2 cellular contexts compared by ENCODE assay signal in the genomic region with DNA sequence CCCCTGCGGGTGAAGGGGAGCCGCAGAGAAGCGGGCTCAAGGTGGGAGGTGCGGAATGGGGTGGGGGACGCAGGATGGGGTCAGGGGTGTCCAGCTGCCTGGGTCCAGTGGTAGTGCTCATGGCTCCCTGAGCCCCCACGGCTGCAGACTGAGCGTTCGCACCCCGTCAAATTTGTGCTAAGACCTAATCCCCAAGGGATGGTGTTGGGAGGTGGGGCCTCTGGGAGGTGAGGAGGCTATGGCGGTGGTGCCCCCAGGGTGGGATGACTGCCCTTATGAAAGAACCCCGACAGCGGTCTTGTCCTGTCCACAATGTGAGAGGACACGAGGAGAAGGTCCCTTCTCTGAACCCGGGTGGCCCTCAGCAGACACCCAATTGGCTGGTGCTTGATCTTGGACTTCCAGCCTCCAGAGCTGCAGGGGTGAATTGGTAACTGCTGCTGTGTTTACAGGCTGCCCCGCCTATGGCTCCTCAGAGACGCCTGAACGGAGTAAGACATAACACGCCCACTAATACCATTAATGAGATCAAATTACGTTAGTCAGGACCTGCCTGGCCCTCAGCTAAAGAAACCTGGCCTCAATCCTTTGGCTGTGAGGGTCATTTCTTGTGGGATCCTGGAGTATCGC.
TF ChIP-seq lines count a peak whose summit lies in the region.

No MANE protein-coding gene starts in this region.

TF ChIP-seq in IMR-90, 13 proteins besides CTCF, POLR2A, EP300 and RAD21:
- TF ChIP-seq MAZ (IDR thresholded peaks at IDR 0.05; ENCODE audit: borderline replicate concordance, low read depth, low read length): no peak
- TF ChIP-seq BHLHE40 (IDR thresholded peaks at IDR 0.05; ENCODE audit: low read depth, low read length): no peak
- no peak for TF ChIP-seq SMC3 (IDR thresholded peaks at IDR 0.05; ENCODE audit: low read depth, low read length)
- TF ChIP-seq CEBPB (IDR thresholded peaks at IDR 0.05; ENCODE audit: low read depth, low read length): no peak
- no peak for TF ChIP-seq RFX5 (IDR thresholded peaks at IDR 0.05; ENCODE audit: low read depth, low read length)
- no peak for TF ChIP-seq MAFK (IDR thresholded peaks at IDR 0.05; ENCODE audit: low read depth, low read length)
- TF ChIP-seq CHD1 (IDR thresholded peaks at IDR 0.05; ENCODE audit: low read depth, low read length): no peak
- no peak for TF ChIP-seq NFE2L2 (IDR thresholded peaks at IDR 0.05; ENCODE audit: low read depth, low read length)
- no peak for TF ChIP-seq MXI1 (IDR thresholded peaks at IDR 0.05; ENCODE audit: borderline replicate concordance, low read depth, low read length)
- TF ChIP-seq FOS (IDR thresholded peaks at IDR 0.05; ENCODE audit: low read depth, low read length): no peak
- TF ChIP-seq RCOR1 (IDR thresholded peaks at IDR 0.05; ENCODE audit: insufficient replicate concordance, low read length): no peak
- TF ChIP-seq, protein P1, sequence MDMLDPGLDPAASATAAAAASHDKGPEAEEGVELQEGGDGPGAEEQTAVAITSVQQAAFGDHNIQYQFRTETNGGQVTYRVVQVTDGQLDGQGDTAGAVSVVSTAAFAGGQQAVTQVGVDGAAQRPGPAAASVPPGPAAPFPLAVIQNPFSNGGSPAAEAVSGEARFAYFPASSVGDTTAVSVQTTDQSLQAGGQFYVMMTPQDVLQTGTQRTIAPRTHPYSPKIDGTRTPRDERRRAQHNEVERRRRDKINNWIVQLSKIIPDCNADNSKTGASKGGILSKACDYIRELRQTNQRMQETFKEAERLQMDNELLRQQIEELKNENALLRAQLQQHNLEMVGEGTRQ (IDR thresholded peaks at IDR 0.05; ENCODE audit: low read depth, low read length): no peak
- TF ChIP-seq, protein P2, sequence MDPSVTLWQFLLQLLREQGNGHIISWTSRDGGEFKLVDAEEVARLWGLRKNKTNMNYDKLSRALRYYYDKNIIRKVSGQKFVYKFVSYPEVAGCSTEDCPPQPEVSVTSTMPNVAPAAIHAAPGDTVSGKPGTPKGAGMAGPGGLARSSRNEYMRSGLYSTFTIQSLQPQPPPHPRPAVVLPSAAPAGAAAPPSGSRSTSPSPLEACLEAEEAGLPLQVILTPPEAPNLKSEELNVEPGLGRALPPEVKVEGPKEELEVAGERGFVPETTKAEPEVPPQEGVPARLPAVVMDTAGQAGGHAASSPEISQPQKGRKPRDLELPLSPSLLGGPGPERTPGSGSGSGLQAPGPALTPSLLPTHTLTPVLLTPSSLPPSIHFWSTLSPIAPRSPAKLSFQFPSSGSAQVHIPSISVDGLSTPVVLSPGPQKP (IDR thresholded peaks at IDR 0.05; ENCODE audit: borderline replicate concordance, low read depth, low read length): no peak

TF ChIP-seq in WTC11, 78 proteins besides CTCF, POLR2A, EP300 and RAD21:
- TF ChIP-seq ZBTB21 (CRISPR knock-in tag; IDR thresholded peaks at IDR 0.05; ENCODE audit: borderline replicate concordance): no peak
- no peak for TF ChIP-seq FOXP1 (CRISPR knock-in tag; IDR thresholded peaks at IDR 0.05; ENCODE audit: borderline replicate concordance)
- TF ChIP-seq, protein P3, sequence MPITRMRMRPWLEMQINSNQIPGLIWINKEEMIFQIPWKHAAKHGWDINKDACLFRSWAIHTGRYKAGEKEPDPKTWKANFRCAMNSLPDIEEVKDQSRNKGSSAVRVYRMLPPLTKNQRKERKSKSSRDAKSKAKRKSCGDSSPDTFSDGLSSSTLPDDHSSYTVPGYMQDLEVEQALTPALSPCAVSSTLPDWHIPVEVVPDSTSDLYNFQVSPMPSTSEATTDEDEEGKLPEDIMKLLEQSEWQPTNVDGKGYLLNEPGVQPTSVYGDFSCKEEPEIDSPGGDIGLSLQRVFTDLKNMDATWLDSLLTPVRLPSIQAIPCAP (CRISPR knock-in tag; IDR thresholded peaks at IDR 0.05): no peak
- TF ChIP-seq RELA (CRISPR knock-in tag; IDR thresholded peaks at IDR 0.05; ENCODE audit: borderline replicate concordance): no peak
- TF ChIP-seq SOX15 (CRISPR knock-in tag; IDR thresholded peaks at IDR 0.05): no peak
- TF ChIP-seq ELF4 (CRISPR knock-in tag; IDR thresholded peaks at IDR 0.05; ENCODE audit: low read depth): no peak
- TF ChIP-seq, protein P4, sequence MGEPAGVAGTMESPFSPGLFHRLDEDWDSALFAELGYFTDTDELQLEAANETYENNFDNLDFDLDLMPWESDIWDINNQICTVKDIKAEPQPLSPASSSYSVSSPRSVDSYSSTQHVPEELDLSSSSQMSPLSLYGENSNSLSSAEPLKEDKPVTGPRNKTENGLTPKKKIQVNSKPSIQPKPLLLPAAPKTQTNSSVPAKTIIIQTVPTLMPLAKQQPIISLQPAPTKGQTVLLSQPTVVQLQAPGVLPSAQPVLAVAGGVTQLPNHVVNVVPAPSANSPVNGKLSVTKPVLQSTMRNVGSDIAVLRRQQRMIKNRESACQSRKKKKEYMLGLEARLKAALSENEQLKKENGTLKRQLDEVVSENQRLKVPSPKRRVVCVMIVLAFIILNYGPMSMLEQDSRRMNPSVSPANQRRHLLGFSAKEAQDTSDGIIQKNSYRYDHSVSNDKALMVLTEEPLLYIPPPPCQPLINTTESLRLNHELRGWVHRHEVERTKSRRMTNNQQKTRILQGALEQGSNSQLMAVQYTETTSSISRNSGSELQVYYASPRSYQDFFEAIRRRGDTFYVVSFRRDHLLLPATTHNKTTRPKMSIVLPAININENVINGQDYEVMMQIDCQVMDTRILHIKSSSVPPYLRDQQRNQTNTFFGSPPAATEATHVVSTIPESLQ (CRISPR knock-in tag; IDR thresholded peaks at IDR 0.05): no peak
- no peak for TF ChIP-seq NR2C2 (CRISPR knock-in tag; IDR thresholded peaks at IDR 0.05)
- TF ChIP-seq HMGA2 (CRISPR knock-in tag; IDR thresholded peaks at IDR 0.05): no peak
- no peak for TF ChIP-seq NR1H2 (CRISPR knock-in tag; IDR thresholded peaks at IDR 0.05)
- TF ChIP-seq GABPB1 (CRISPR knock-in tag; IDR thresholded peaks at IDR 0.05): no peak
- TF ChIP-seq FOXK1 (CRISPR knock-in tag; IDR thresholded peaks at IDR 0.05): no peak
- no peak for TF ChIP-seq CREM (CRISPR knock-in tag; IDR thresholded peaks at IDR 0.05)
- TF ChIP-seq ZNF423 (CRISPR knock-in tag; IDR thresholded peaks at IDR 0.05): no peak
- TF ChIP-seq, protein P5, sequence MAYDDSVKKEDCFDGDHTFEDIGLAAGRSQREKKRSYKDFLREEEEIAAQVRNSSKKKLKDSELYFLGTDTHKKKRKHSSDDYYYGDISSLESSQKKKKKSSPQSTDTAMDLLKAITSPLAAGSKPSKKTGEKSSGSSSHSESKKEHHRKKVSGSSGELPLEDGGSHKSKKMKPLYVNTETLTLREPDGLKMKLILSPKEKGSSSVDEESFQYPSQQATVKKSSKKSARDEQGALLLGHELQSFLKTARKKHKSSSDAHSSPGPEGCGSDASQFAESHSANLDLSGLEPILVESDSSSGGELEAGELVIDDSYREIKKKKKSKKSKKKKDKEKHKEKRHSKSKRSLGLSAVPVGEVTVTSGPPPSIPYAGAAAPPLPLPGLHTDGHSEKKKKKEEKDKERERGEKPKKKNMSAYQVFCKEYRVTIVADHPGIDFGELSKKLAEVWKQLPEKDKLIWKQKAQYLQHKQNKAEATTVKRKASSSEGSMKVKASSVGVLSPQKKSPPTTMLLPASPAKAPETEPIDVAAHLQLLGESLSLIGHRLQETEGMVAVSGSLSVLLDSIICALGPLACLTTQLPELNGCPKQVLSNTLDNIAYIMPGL (CRISPR knock-in tag; IDR thresholded peaks at IDR 0.05): no peak
